In the genomic region with DNA sequence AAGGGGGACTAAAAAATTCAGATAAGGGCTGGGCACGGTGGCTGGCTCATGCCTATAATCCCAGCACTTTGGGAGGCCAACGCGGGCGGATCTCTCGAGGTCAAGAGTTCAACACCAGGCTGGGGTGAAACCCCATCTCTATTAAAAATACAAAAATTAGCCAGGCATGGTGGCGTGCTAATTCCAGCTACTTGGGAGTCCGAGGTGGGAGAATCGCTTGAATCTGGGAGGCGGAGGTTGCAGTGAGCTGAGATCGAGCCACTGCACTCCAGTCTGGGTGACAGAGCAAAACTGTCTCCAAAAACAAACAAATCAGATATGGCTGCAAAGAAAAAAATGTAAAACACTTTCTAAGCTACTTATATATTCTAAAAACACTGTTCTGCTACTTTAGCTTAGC, we compare ENCODE assay signal across 8 cellular contexts. TPM values are rescaled to one million over a fixed set of nuclear protein-coding genes. Genes with fewer than 3 reads are reported as not detected.
DNase-seq lines count a peak whose midpoint lies in the region; ATAC-seq, FAIRE-seq and TF ChIP-seq lines count a peak whose summit lies in the region.
"Not testable (repeated sequence)": the region's sequence is repeated elsewhere in the genome, so short reads cannot be mapped to it uniquely, and the experiment has no call there.

No MANE protein-coding gene starts in this region.

- H3K4me2 ChIP-seq in SU-DHL-6 (ENCODE audit: low read depth, low read length, poor library complexity, severe bottlenecking) = not testable (repeated sequence)
- H3K4me2 ChIP-seq in HepG2 (ENCODE audit: low read depth, low read length) = peak overlapping the region; percentile 99

- H3K27ac Mint-ChIP-seq in CD4-positive, CD25-positive, alpha-beta regulatory T cell = peak overlapping the region in 1 of 3 donors; percentile 52
- peak overlapping the region; percentile 71 for H3K27ac Mint-ChIP-seq in activated T-cell treated with anti-CD3 and anti-CD28 coated beads, Interleukin-2, amount 50 U/mL, for 24 hours
- H3K27ac Mint-ChIP-seq in nephron progenitor cell (peak overlapping the region; percentile 65), type B pancreatic cell (peak overlapping the region; percentile 99)

- peaks cover 14 to 56% (median 41%) of the 10 kb centered on the region in 4 donors for H3K4me1 Mint-ChIP-seq in CD4-positive, CD25-positive, alpha-beta regulatory T cell
- H3K4me1 Mint-ChIP-seq in activated T-cell treated with anti-CD3 and anti-CD28 coated beads, Interleukin-2, amount 50 U/mL, for 24 hours (ENCODE audit: low read depth) = peaks cover 46% of the 10 kb centered on the region
- peaks cover 43% of the 10 kb centered on the region for H3K4me1 Mint-ChIP-seq in nephron progenitor cell
- peaks cover 27% of the 10 kb centered on the region for H3K4me1 Mint-ChIP-seq in type B pancreatic cell (ENCODE audit: unreplicated experiment)

- BruUV-seq in HepG2 (replicated peaks; lab: Mats Ljungman, UMichigan) = not testable (repeated sequence)

- 62% methylated on average over 10 of the region's 10 CpGs for WGBS in HepG2 (ENCODE audit: low lambda C conversion rate)

- TF ChIP-seq POLR2A in HepG2 (IDR thresholded peaks at IDR 0.05; ENCODE audit: insufficient read depth in 1 of 2, low read depth in 2 of 2, low read length in 2 of 2) = not testable (repeated sequence)

- CTCF ChIA-PET in HepG2 (lab: Yijun Ruan, JAX; ENCODE audit: low intra/inter-chr PET ratio, low total read pairs) = not testable (repeated sequence)

- H3K4me3 Mint-ChIP-seq in CD4-positive, CD25-positive, alpha-beta regulatory T cell = peak overlapping the region in 2 of 4 donors; percentile 45 to 97
- not testable (repeated sequence) for H3K4me3 Mint-ChIP-seq in activated T-cell treated with anti-CD3 and anti-CD28 coated beads, Interleukin-2, amount 50 U/mL, for 24 hours
- H3K4me3 Mint-ChIP-seq in nephron progenitor cell (peak overlapping the region; percentile 24), type B pancreatic cell (peak overlapping the region; percentile 16)

- not testable (repeated sequence) for TF ChIP-seq CTCF in SU-DHL-6 (IDR thresholded peaks at IDR 0.05; ENCODE audit: insufficient read depth, low read length, poor library complexity, severe bottlenecking); colonic mucosa (IDR thresholded peaks at IDR 0.05); HepG2 (CRISPR knock-in tag; IDR thresholded peaks at IDR 0.05); nephron progenitor cell (IDR thresholded peaks at IDR 0.05); type B pancreatic cell (conservative IDR thresholded peaks at IDR 0.05)

- FAIRE-seq in HepG2 (lab: Jason Lieb, UNC) = not testable (repeated sequence)

- not testable (repeated sequence) for TF ChIP-seq RAD21 in HepG2 (CRISPR knock-in tag; IDR thresholded peaks at IDR 0.05)

- peaks cover 20% of the 10 kb centered on the region for H3K36me3 Mint-ChIP-seq in CD4-positive, CD25-positive, alpha-beta regulatory T cell
- H3K36me3 Mint-ChIP-seq in activated T-cell treated with anti-CD3 and anti-CD28 coated beads, Interleukin-2, amount 50 U/mL, for 24 hours (ENCODE audit: low read depth) = peaks cover 42% of the 10 kb centered on the region
- H3K36me3 Mint-ChIP-seq in nephron progenitor cell (ENCODE audit: low read depth) (peaks cover 36% of the 10 kb centered on the region), type B pancreatic cell (peaks cover 17% of the 10 kb centered on the region)

- ATAC-seq in CD4-positive, CD25-positive, alpha-beta regulatory T cell (ENCODE audit: low read depth in 2 of 2); HepG2: not testable (repeated sequence)

- H4K20me1 ChIP-seq in SU-DHL-6 (ENCODE audit: low read depth, low read length); HepG2 (ENCODE audit: insufficient read depth, low read length): not testable (repeated sequence)

- H3K79me2 ChIP-seq in SU-DHL-6 (ENCODE audit: insufficient read depth, low read length) = not testable (repeated sequence)
- H3K79me2 ChIP-seq in HepG2 (ENCODE audit: insufficient read depth, low read length) = peaks cover 41% of the 10 kb centered on the region

- not testable (repeated sequence) for H3K9ac ChIP-seq in SU-DHL-6 (ENCODE audit: low read length); colonic mucosa (ENCODE audit: low read depth in 2 of 2, low read length in 2 of 2); HepG2 (ENCODE audit: insufficient read depth, low read depth, low read length)

- H3K27me3 ChIP-seq in CD4-positive, CD25-positive, alpha-beta regulatory T cell (ENCODE audit: control insufficient read depth, insufficient read depth, low read length); SU-DHL-6 (ENCODE audit: low read length); colonic mucosa; HepG2 (ENCODE audit: control insufficient read depth in 1 of 2, insufficient read depth in 2 of 2, low read length in 2 of 2): not testable (repeated sequence)

- peak overlapping the region; percentile 14 for H3K27ac ChIP-seq in CD4-positive, CD25-positive, alpha-beta regulatory T cell (ENCODE audit: insufficient read depth, low read length, poor library complexity, severe bottlenecking)
- H3K27ac ChIP-seq in SU-DHL-6 (ENCODE audit: low read depth, low read length) (peak overlapping the region; percentile 24; the same call in 1 of the 2 replicates), colonic mucosa (peak overlapping the region; percentile 97), HepG2 (ENCODE audit: extremely low read length, insufficient read depth, low read length) (peak overlapping the region; percentile 99)

- not testable (repeated sequence) for H2AFZ ChIP-seq in SU-DHL-6 (ENCODE audit: low read depth, low read length, severe bottlenecking); HepG2 (ENCODE audit: low read length)

- intact Hi-C loops in colonic mucosa (cut with DNase I) = not testable (repeated sequence)
- intact Hi-C loops in HepG2 (cut with micrococcal nuclease; ENCODE audit: unreplicated experiment) = loop anchor here (2.0 kb wide), 1 partner anchor 51 kb away; no protein-coding TSS in a partner anchor

- H3K9me3 Mint-ChIP-seq in CD4-positive, CD25-positive, alpha-beta regulatory T cell; activated T-cell treated with anti-CD3 and anti-CD28 coated beads, Interleukin-2, amount 50 U/mL, for 24 hours; nephron progenitor cell; type B pancreatic cell: not testable (repeated sequence)

- peaks cover 23% of the 10 kb centered on the region for H3K36me3 ChIP-seq in CD4-positive, CD25-positive, alpha-beta regulatory T cell (ENCODE audit: control insufficient read depth, insufficient read depth, low read length)
- not testable (repeated sequence) for H3K36me3 ChIP-seq in SU-DHL-6 (ENCODE audit: low read length); colonic mucosa
- peaks cover 4 to 28% of the 10 kb centered on the region in 2 experiments for H3K36me3 ChIP-seq in HepG2 (replicated peaks in 1 of 2; ENCODE audit: control insufficient read depth in 1 of 2, insufficient read depth in 2 of 2, low read length in 2 of 2)

- not testable (repeated sequence) for H3K9me2 ChIP-seq in SU-DHL-6 (replicated peaks; ENCODE audit: insufficient read depth, low read length)

- not testable (repeated sequence) for DNase-seq in CD4-positive, CD25-positive, alpha-beta regulatory T cell; activated T-cell treated with anti-CD3 and anti-CD28 coated beads, Interleukin-2, amount 50 U/mL, for 24 hours; HepG2 (ENCODE audit: low spot score); nephron progenitor cell; type B pancreatic cell (ENCODE audit: extremely low spot score, unreplicated experiment)
- peak; percentile 19 for DNase-seq in Caki2 (ENCODE audit: low read depth)
- peak; percentile 18 for DNase-seq in colonic mucosa

- POLR2A ChIA-PET in HepG2 (lab: Yijun Ruan, JAX) = interaction anchor here (0.5 to 6.5 kb wide), 8 partner anchors 10 to 152 kb away, joined by 3 to 76 read pairs (median 21); a partner anchor contains a TSS

- not testable (repeated sequence) for H3K27me3 Mint-ChIP-seq in CD4-positive, CD25-positive, alpha-beta regulatory T cell; activated T-cell treated with anti-CD3 and anti-CD28 coated beads, Interleukin-2, amount 50 U/mL, for 24 hours; nephron progenitor cell (ENCODE audit: low read depth, poor library complexity); type B pancreatic cell

- H3K4me3 ChIP-seq in CD4-positive, CD25-positive, alpha-beta regulatory T cell (ENCODE audit: low read depth, low read length); SU-DHL-6 (ENCODE audit: insufficient read depth, low read length, poor library complexity, severe bottlenecking); colonic mucosa: not testable (repeated sequence)
- peak overlapping the region in 1 of 3 experiments; percentile 99; a peak in 1 of 6 replicates for H3K4me3 ChIP-seq in HepG2 (replicated peaks in 1 of 3; ENCODE audit: insufficient read depth in 1 of 3, low read depth in 2 of 3, low read length in 3 of 3)

- not testable (repeated sequence) for TF ChIP-seq EP300 in HepG2 (IDR thresholded peaks at IDR 0.05; ENCODE audit: low read depth in 2 of 2, low read length in 2 of 2); HepG2 (CRISPR knock-in tag; IDR thresholded peaks at IDR 0.05; ENCODE audit: borderline replicate concordance)

- peaks cover 32% of the 10 kb centered on the region for H3K4me1 ChIP-seq in CD4-positive, CD25-positive, alpha-beta regulatory T cell (ENCODE audit: control insufficient read depth, insufficient read depth, low read length, poor library complexity, severe bottlenecking)
- H3K4me1 ChIP-seq in colonic mucosa (peaks cover 10% of the 10 kb centered on the region), HepG2 (ENCODE audit: insufficient read depth, low read length) (peaks cover 37% of the 10 kb centered on the region)

- in situ Hi-C loops in Caki2 (cut with HindIII; ENCODE audit: low pct_unique_long_range_greater_than_20kb, low sequenced_read_pairs) = loop anchor here (10.0 kb wide), 1 partner anchor 117 kb away; no protein-coding TSS in a partner anchor
- in situ Hi-C loops in HepG2 (cut with HindIII; ENCODE audit: extremely low pct_ligation_motif_present, low pct_unique_long_range_greater_than_20kb) = not testable (repeated sequence)

- H3F3A ChIP-seq in SU-DHL-6 (ENCODE audit: insufficient read depth) = peaks cover 16% of the 10 kb centered on the region

- not testable (repeated sequence) for H3K9me3 ChIP-seq in CD4-positive, CD25-positive, alpha-beta regulatory T cell (ENCODE audit: control insufficient read depth in 2 of 2, low read length in 2 of 2); SU-DHL-6 (ENCODE audit: insufficient read depth, low read length); colonic mucosa; HepG2 (ENCODE audit: low read length)

RNA-seq across cellular contexts. Expression of a gene that starts 3.7 kb away (rescaled TPM):
- 81.1 TPM for total RNA-seq in CD4-positive, CD25-positive, alpha-beta regulatory T cell
- 100 to 1,000 TPM in 3 of 4 donors, 10 to 100 TPM in 1; 95.7 to 124 (median 117) TPM for polyA plus RNA-seq in CD4-positive, CD25-positive, alpha-beta regulatory T cell
- total RNA-seq in Caki2 (2014; rRNA removed; shearing (Covaris generic); ENCODE audit: low replicate concordance) = 114 and 139 TPM in 2 replicates
- total RNA-seq in colonic mucosa (10 to 100 TPM; 37.5 to 68.7 TPM), HepG2 (2016; rRNA removed; fragmentation: Illumina TruSeq; extraction: Trizol) (80.3 and 95.5 TPM in 2 replicates), type B pancreatic cell (ENCODE audit: low replicate concordance) (59.2 and 60.0 TPM in 2 replicates)
- total RNA-seq in HepG2 (2016; cell fraction: cytosol; rRNA removed; fragmentation: Illumina TruSeq; extraction: Trizol; ENCODE audit: low read depth) = 41.2 and 54.6 TPM in 2 replicates
- total RNA-seq in HepG2 (2016; cell fraction: insoluble cytoplasmic fraction; rRNA removed; fragmentation: Illumina TruSeq; extraction: Trizol) = 84.5 and 96.7 TPM in 2 replicates
- total RNA-seq in HepG2 (2016; cell fraction: membrane; rRNA removed; fragmentation: Illumina TruSeq; extraction: Trizol) = 76.7 and 86.6 TPM in 2 replicates
- total RNA-seq in HepG2 (2016; cell fraction: nucleus; rRNA removed; fragmentation: Illumina TruSeq; extraction: Trizol) = 92.2 and 109 TPM in 2 replicates
- polyA plus RNA-seq in HepG2 (2011; rRNA removed) = 139 and 170 TPM in 2 replicates
- 50.6 and 65.9 TPM in 2 replicates for polyA plus RNA-seq in HepG2 (2011; cell fraction: cytosol; rRNA removed)
- 291 and 350 TPM in 2 replicates for polyA plus RNA-seq in HepG2 (2011; cell fraction: nucleus; rRNA removed)
- polyA plus RNA-seq in HepG2 (2012) = 96.1 and 115 TPM in 2 replicates
- 26.0 and 31.8 TPM in 2 replicates for polyA plus RNA-seq in HepG2 (2016; cell fraction: cytosol; fragmentation: Illumina TruSeq; extraction: Trizol; ENCODE audit: low read depth)
- polyA plus RNA-seq in HepG2 (2016; cell fraction: insoluble cytoplasmic fraction; fragmentation: Illumina TruSeq; extraction: Trizol; ENCODE audit: low read depth) = 64.1 and 66.6 TPM in 2 replicates
- polyA plus RNA-seq in HepG2 (2016; cell fraction: membrane; fragmentation: Illumina TruSeq; extraction: Trizol; ENCODE audit: low read depth) = 40.0 and 41.5 TPM in 2 replicates
- 142 and 145 TPM in 2 replicates for polyA plus RNA-seq in HepG2 (2016; cell fraction: nucleus; fragmentation: Illumina TruSeq; extraction: Trizol; ENCODE audit: insufficient read depth, low read depth)
- polyA minus RNA-seq in HepG2 (2011; rRNA and poly(A)+ RNA removed; ENCODE audit: low replicate concordance) = 34.2 and 92.1 TPM in 2 replicates
- 41.9 and 43.5 TPM in 2 replicates for polyA minus RNA-seq in HepG2 (2011; cell fraction: cytosol; rRNA and poly(A)+ RNA removed)
- polyA minus RNA-seq in HepG2 (2011; cell fraction: nucleus; rRNA and poly(A)+ RNA removed) = 188 and 199 TPM in 2 replicates

Comparison
In these comparisons a context has a peak if more than half of its experiments do, and no peak if none do; other contexts are left out.
1. H3K27ac ChIP-seq: peak in every context shown above with its lines; median percentile 99 in HepG2; 97 in colonic mucosa; 24 in SU-DHL-6; 14 in CD4-positive, CD25-positive, alpha-beta regulatory T cell.